In genomic region chr4:16777726-16778125, GRCh38 we compare ENCODE assay signal across 11 cellular contexts.
"Had no signal": no experiment of that assay in that cellular context is flagged by ENCODE, and none has a peak within 500 bp of the region (broad histone marks: within the 10 kb centered on the region; RNA-seq: fewer than 3 reads in every experiment).

No MANE protein-coding gene starts in this region.

- H3K9me3 ChIP-seq: HAP-1 had no signal

- H3K27ac ChIP-seq: GM23248 had no signal

- H3K9ac ChIP-seq: GM23248 had no signal

- FAIRE-seq: H1, H54 had no signal

- H3K4me3 ChIP-seq: GM23248, GM23338, HAP-1 had no signal

- ATAC-seq: HCT116 had no signal

- DNase-seq: GM23248, GOT3, H7, H9, HCEC 1CT, HFFc6 had no signal

- H2AFZ ChIP-seq: GM23248, GM23338 had no signal

- H3K4me2 ChIP-seq: GM23338 had no signal

- H3K36me3 ChIP-seq: HAP-1 had no signal
